ENCODE assay signal across 8 cellular contexts in genomic region chr11:17077240-17077519, GRCh38. TPM values are rescaled to one million over a fixed set of nuclear protein-coding genes. Genes with fewer than 3 reads are reported as not detected.
DNase-seq lines count a peak whose midpoint lies in the region; ATAC-seq and TF ChIP-seq lines count a peak whose summit lies in the region.

No MANE protein-coding gene starts in this region.

- ATAC-seq in GM21529 (IDR thresholded peaks at IDR 0.05; ENCODE audit: unreplicated experiment), result peak; percentile 2

- H3K9me2 ChIP-seq in Loucy (replicated peaks; ENCODE audit: low read depth, low read length), result no peaks in the 10 kb centered on the region

- DNase-seq in CMK (ENCODE audit: low read depth) (peak; percentile 37), coronary artery (ENCODE audit: low spot score) (no peak), NCI-H1417 (lab: John Stamatoyannopoulos, UW) (no peak), globus pallidus (ENCODE audit: low spot score) (no peak), NCI-H345 treated with DMSO at 0.1 percent for 48 hours (lab: John Stamatoyannopoulos, UW; ENCODE audit: unreplicated experiment) (no peak)

- peaks cover 15% of the 10 kb centered on the region; the same call in 1 of the 2 replicates for H3K36me3 ChIP-seq in Loucy (ENCODE audit: insufficient read depth, low read length)

- no peaks in the 10 kb centered on the region for H3K27me3 ChIP-seq in Loucy (ENCODE audit: insufficient read depth, low read length, poor library complexity, severe bottlenecking)
- no peaks in the 10 kb centered on the region for H3K27me3 ChIP-seq in mononuclear cell (ENCODE audit: insufficient read depth, low read length)

- H3K9ac ChIP-seq in Loucy (ENCODE audit: low read depth, low read length, poor library complexity, severe bottlenecking), result peak overlapping the region; percentile 93

- H3F3A ChIP-seq in Loucy (ENCODE audit: low read depth), result no peaks in the 10 kb centered on the region

- H3K4me3 ChIP-seq in Loucy (ENCODE audit: low read length, poor library complexity, severe bottlenecking) (peak overlapping the region; percentile 90), coronary artery (peak overlapping the region; percentile 92), mononuclear cell (ENCODE audit: low read length) (peak overlapping the region; percentile 77)

- TF ChIP-seq CTCF in Loucy (conservative IDR thresholded peaks at IDR 0.05; ENCODE audit: low read length), result no peak
- no peak for TF ChIP-seq CTCF in coronary artery (IDR thresholded peaks at IDR 0.05)

- H3K4me1 ChIP-seq in Loucy (ENCODE audit: insufficient read depth, low read length, poor library complexity, severe bottlenecking), result peaks cover 23% of the 10 kb centered on the region
- peaks cover 31% of the 10 kb centered on the region for H3K4me1 ChIP-seq in mononuclear cell (ENCODE audit: insufficient read depth, low read length)

- H3K4me2 ChIP-seq in Loucy (ENCODE audit: low read depth, low read length, poor library complexity, severe bottlenecking), result peak overlapping the region; percentile 89

- H3K9me3 ChIP-seq in Loucy (ENCODE audit: insufficient read depth, low read depth, low read length) (no peaks in the 10 kb centered on the region), mononuclear cell (ENCODE audit: low read depth, low read length) (no peaks in the 10 kb centered on the region)

- H3K79me2 ChIP-seq in Loucy (ENCODE audit: insufficient read depth, low read length), result peaks cover 51% of the 10 kb centered on the region

- peak overlapping the region; percentile 93 to 94 for H3K27ac ChIP-seq in coronary artery

- H4K20me1 ChIP-seq in Loucy (ENCODE audit: insufficient read depth, low read length, poor library complexity, severe bottlenecking), result peaks cover 34% of the 10 kb centered on the region

- no peak overlapping the region for H2AFZ ChIP-seq in Loucy (ENCODE audit: low read length)

RNA-seq across cellular contexts. Expression of gene RPS13, which starts 0.3 kb away (rescaled TPM):
- 2,085 TPM for total RNA-seq in mononuclear cell
